In the genomic region with DNA sequence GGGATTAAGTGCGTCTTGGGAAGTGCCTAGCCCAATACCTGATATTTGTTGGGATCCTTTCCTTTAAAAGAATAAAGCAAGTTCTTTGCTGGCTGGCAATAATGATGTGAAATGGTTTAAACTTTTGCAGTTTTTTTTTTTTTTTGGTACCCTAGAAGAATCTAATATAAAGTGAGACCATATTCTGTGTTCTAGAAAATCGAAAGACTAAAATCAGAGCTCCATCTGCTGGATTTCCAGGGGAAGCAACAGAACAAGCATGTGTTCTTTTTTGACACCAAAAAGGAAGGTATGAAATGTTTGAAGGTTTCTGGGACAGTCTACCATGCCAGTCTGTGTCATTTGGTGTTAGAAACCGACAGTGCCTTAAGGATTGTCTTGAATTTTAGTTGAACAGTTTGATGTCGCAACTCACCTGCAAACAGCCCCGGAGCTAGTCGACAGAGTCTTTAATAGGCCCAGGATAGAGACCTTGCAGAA, we compare ENCODE assay signal across 9 cellular contexts. TPM values are rescaled to one million over a fixed set of nuclear protein-coding genes. Genes with fewer than 3 reads are reported as not detected.
DNase-seq lines count a peak whose midpoint lies in the region; ATAC-seq and TF ChIP-seq lines count a peak whose summit lies in the region.
"Had no signal": no experiment of that assay in that cellular context is flagged by ENCODE, and none has a peak within 500 bp of the region (broad histone marks: within the 10 kb centered on the region; RNA-seq: fewer than 3 reads in every experiment).

No MANE protein-coding gene starts in this region.

- in situ Hi-C loops in ACHN (cut with HindIII; ENCODE audit: low pct_ligation_motif_present, low pct_unique_long_range_greater_than_20kb, low sequenced_read_pairs): no loop called here
- in situ Hi-C loops in SK-MEL-5 (cut with HindIII; ENCODE audit: low pct_unique_long_range_greater_than_20kb, low sequenced_read_pairs): no loop called here

- 65 to 66% methylated on average over 4 to 6 of the region's 6 CpGs for WGBS in gastroesophageal sphincter (ENCODE audit: low coverage in 1 of 2), 2 donors

- no peak for ATAC-seq in gastroesophageal sphincter
- ATAC-seq in upper lobe of right lung: no peak
- no peak for ATAC-seq in HG03045 (IDR thresholded peaks at IDR 0.05; ENCODE audit: unreplicated experiment)
- no peak for ATAC-seq in HG03039 (IDR thresholded peaks at IDR 0.05; ENCODE audit: unreplicated experiment)

- no peak overlapping the region for H3K4me3 ChIP-seq in GM12875 (ENCODE audit: low read depth, low read length)
- H3K4me3 ChIP-seq in gastroesophageal sphincter: no peak overlapping the region
- H3K4me3 ChIP-seq in upper lobe of right lung: no peak overlapping the region

- no peaks in the 10 kb centered on the region for H3K9me3 ChIP-seq in gastroesophageal sphincter
- H3K9me3 ChIP-seq in upper lobe of right lung: no peaks in the 10 kb centered on the region

- no peaks in the 10 kb centered on the region for H3K27me3 ChIP-seq in gastroesophageal sphincter
- no peaks in the 10 kb centered on the region for H3K27me3 ChIP-seq in upper lobe of right lung

- TF ChIP-seq POLR2A in gastroesophageal sphincter (IDR thresholded peaks at IDR 0.05): no peak

- intact Hi-C loops in upper lobe of right lung (cut with DNase I): no loop called here

- H3K4me1 ChIP-seq in gastroesophageal sphincter (peaks cover 0 to 53% (median 18%) of the 10 kb centered on the region in 3 donors), upper lobe of right lung (peaks cover 29% of the 10 kb centered on the region)

- no peak for TF ChIP-seq EP300 in gastroesophageal sphincter (IDR thresholded peaks at IDR 0.05)

- peak overlapping the region in 2 of 4 donors; percentile 21 to 93 for H3K27ac ChIP-seq in gastroesophageal sphincter
- H3K27ac ChIP-seq in upper lobe of right lung: no peak overlapping the region

- DNase-seq in ACHN (peak; percentile 50), SK-MEL-5 (ENCODE audit: low read depth, low spot score) (peak; percentile 66), upper lobe of right lung (no peak), HPDE6-E6E7 (ENCODE audit: extremely low spot score) (no peak)

- TF ChIP-seq CTCF in GM12875 (IDR thresholded peaks at IDR 0.05; ENCODE audit: borderline replicate concordance, insufficient read depth, low read depth, low read length): peak; percentile 38; the same call in 1 of the 2 replicates
- peak; percentile 54 to 64 (median 56) for TF ChIP-seq CTCF in gastroesophageal sphincter (IDR thresholded peaks at IDR 0.05)
- peak; percentile 55 for TF ChIP-seq CTCF in upper lobe of right lung (IDR thresholded peaks at IDR 0.05)

- peaks cover 0 to 75% of the 10 kb centered on the region in 2 donors for H3K36me3 ChIP-seq in gastroesophageal sphincter
- H3K36me3 ChIP-seq in upper lobe of right lung: peaks cover 86% of the 10 kb centered on the region

RNA-seq across cellular contexts. Expression of gene UTP11, which starts 6.4 kb away (rescaled TPM):
- 73.1 and 79.0 TPM in 2 replicates for total RNA-seq in SK-MEL-5 (2014; rRNA removed; shearing (Covaris generic))
- 60.9 and 62.2 TPM in 2 replicates for polyA plus RNA-seq in SK-MEL-5 (2015; cell fraction: cytosol; rRNA removed)
- polyA plus RNA-seq in SK-MEL-5 (2015; cell fraction: nucleus; rRNA removed): 17.1 and 24.8 TPM in 2 replicates
- total RNA-seq in gastroesophageal sphincter: 10 to 100 TPM; 50.7 to 79.2 (median 59.8) TPM
- 29.1 TPM for total RNA-seq in upper lobe of right lung

RNA-seq across cellular contexts. Expression of gene FHL3, which starts 13.6 kb away (rescaled TPM):
- total RNA-seq in SK-MEL-5 (2014; rRNA removed; shearing (Covaris generic)): 6.1 and 7.1 TPM in 2 replicates
- 18.3 and 20.0 TPM in 2 replicates for polyA plus RNA-seq in SK-MEL-5 (2015; cell fraction: cytosol; rRNA removed)
- polyA plus RNA-seq in SK-MEL-5 (2015; cell fraction: nucleus; rRNA removed): 8.6 and 12.2 TPM in 2 replicates
- total RNA-seq in gastroesophageal sphincter (10 to 100 TPM; 25.8 to 58.4 (median 30.6) TPM), upper lobe of right lung (22.4 TPM)

RNA-seq across cellular contexts. Expression of gene POU3F1, which starts 27.7 kb away (rescaled TPM):
- total RNA-seq in SK-MEL-5 (2014; rRNA removed; shearing (Covaris generic)): 3.0 and 4.0 TPM in 2 replicates
- 3.7 and 5.1 TPM in 2 replicates for polyA plus RNA-seq in SK-MEL-5 (2015; cell fraction: cytosol; rRNA removed)
- 0.76 and 2.8 TPM in 2 replicates for polyA plus RNA-seq in SK-MEL-5 (2015; cell fraction: nucleus; rRNA removed)
- total RNA-seq in gastroesophageal sphincter (under 1 TPM in 1 of 4 donors, not detected in 3; 0.20 TPM), upper lobe of right lung (not detected)
- polyA plus RNA-seq: aorta had no signal

RNA-seq across cellular contexts. Expression of gene SF3A3, which starts 29.1 kb away (rescaled TPM):
- 105 and 107 TPM in 2 replicates for total RNA-seq in SK-MEL-5 (2014; rRNA removed; shearing (Covaris generic))
- polyA plus RNA-seq in SK-MEL-5 (2015; cell fraction: cytosol; rRNA removed): 57.8 and 66.1 TPM in 2 replicates
- 49.3 and 57.5 TPM in 2 replicates for polyA plus RNA-seq in SK-MEL-5 (2015; cell fraction: nucleus; rRNA removed)
- total RNA-seq in gastroesophageal sphincter: 10 to 100 TPM; 44.0 to 61.9 (median 50.9) TPM
- 48.7 TPM for total RNA-seq in upper lobe of right lung

Comparison
In these comparisons a context has a peak if more than half of its experiments do, and no peak if none do; other contexts are left out.
1. DNase-seq: peak in ACHN (single experiment) and SK-MEL-5 (single experiment); none in upper lobe of right lung (single experiment) and HPDE6-E6E7 (single experiment).
2. Peak in every context shown above with its lines, with median percentiles within 50 percentile points of each other: CTCF ChIP-seq.